3 cellular contexts compared by ENCODE assay signal in the genomic region with DNA sequence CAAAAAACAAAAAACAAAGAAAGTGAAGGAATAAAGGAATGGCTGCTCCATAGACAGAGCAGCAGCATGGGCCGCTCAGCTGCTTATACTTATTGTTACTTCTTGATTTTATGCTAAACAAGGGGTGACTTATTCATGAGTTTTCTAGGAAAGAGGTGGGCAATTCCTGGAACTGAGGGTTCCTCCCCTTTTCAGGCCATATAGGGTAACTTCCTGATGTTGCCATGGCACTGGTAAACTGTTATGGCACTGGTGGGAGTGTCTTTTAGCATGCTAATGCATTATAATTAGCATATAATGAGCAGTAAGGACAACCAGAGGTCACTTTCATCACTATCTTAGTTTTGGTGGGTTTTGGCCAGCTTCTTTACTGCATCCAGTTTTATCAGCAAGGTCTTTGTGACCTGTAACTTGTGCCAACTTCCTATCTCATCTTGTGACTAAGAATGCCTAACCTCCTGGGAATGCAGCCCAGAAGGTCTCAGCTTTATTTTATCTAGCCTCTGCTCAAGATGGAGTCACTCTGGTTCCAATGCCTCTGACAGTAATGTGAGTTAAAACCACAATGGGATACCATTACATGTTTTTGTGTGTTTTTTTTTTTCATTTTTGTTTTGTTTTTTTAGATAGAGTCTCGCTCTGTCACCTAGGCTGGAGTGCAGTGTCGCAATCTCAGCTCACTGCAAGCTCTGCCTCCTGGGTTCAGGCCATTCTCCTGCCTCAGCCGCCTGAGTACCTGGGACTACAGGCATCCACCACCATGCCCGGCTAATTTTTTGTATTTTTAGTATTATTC.
A peak's percentile ranks its signal among the peaks of the same experiment; 100 is the strongest.
TF ChIP-seq lines count a peak whose summit lies in the region.

No MANE protein-coding gene starts in this region.

TF ChIP-seq in IMR-90, 13 proteins besides CTCF, POLR2A, EP300 and RAD21:
- TF ChIP-seq BHLHE40 (IDR thresholded peaks at IDR 0.05; ENCODE audit: low read depth, low read length) = 0 out of 2 replicates have a peak, but pooled peaks have one; percentile 12
- TF ChIP-seq CEBPB (IDR thresholded peaks at IDR 0.05; ENCODE audit: low read depth, low read length) = peak; percentile 86

TF ChIP-seq in WTC11, 78 proteins besides CTCF, POLR2A, EP300 and RAD21:
- TF ChIP-seq, protein P1, sequence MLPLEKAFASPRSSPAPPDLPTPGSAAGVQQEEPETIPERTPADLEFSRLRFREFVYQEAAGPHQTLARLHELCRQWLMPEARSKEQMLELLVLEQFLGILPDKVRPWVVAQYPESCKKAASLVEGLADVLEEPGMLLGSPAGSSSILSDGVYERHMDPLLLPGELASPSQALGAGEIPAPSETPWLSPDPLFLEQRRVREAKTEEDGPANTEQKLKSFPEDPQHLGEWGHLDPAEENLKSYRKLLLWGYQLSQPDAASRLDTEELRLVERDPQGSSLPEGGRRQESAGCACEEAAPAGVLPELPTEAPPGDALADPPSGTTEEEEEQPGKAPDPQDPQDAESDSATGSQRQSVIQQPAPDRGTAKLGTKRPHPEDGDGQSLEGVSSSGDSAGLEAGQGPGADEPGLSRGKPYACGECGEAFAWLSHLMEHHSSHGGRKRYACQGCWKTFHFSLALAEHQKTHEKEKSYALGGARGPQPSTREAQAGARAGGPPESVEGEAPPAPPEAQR (CRISPR knock-in tag; IDR thresholded peaks at IDR 0.05) = 0 out of 2 replicates have a peak, but pooled peaks have one; percentile 9
- TF ChIP-seq, protein P2, sequence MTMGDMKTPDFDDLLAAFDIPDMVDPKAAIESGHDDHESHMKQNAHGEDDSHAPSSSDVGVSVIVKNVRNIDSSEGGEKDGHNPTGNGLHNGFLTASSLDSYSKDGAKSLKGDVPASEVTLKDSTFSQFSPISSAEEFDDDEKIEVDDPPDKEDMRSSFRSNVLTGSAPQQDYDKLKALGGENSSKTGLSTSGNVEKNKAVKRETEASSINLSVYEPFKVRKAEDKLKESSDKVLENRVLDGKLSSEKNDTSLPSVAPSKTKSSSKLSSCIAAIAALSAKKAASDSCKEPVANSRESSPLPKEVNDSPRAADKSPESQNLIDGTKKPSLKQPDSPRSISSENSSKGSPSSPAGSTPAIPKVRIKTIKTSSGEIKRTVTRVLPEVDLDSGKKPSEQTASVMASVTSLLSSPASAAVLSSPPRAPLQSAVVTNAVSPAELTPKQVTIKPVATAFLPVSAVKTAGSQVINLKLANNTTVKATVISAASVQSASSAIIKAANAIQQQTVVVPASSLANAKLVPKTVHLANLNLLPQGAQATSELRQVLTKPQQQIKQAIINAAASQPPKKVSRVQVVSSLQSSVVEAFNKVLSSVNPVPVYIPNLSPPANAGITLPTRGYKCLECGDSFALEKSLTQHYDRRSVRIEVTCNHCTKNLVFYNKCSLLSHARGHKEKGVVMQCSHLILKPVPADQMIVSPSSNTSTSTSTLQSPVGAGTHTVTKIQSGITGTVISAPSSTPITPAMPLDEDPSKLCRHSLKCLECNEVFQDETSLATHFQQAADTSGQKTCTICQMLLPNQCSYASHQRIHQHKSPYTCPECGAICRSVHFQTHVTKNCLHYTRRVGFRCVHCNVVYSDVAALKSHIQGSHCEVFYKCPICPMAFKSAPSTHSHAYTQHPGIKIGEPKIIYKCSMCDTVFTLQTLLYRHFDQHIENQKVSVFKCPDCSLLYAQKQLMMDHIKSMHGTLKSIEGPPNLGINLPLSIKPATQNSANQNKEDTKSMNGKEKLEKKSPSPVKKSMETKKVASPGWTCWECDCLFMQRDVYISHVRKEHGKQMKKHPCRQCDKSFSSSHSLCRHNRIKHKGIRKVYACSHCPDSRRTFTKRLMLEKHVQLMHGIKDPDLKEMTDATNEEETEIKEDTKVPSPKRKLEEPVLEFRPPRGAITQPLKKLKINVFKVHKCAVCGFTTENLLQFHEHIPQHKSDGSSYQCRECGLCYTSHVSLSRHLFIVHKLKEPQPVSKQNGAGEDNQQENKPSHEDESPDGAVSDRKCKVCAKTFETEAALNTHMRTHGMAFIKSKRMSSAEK (CRISPR knock-in tag; IDR thresholded peaks at IDR 0.05; ENCODE audit: borderline replicate concordance) = peak; percentile 32; the same call in 1 of the 2 replicates
- peak; percentile 67; the same call in 1 of the 2 replicates for TF ChIP-seq ZNF396 (CRISPR knock-in tag; IDR thresholded peaks at IDR 0.05; ENCODE audit: borderline replicate concordance)

TF ChIP-seq in H1, 55 proteins besides CTCF, POLR2A, EP300 and RAD21:
- peak; percentile 84 for TF ChIP-seq SRF (IDR thresholded peaks at IDR 0.05; ENCODE audit: low read depth, low read length)
- 0 out of 2 replicates have a peak, but pooled peaks have one; percentile 15 for TF ChIP-seq CEBPB (IDR thresholded peaks at IDR 0.05; ENCODE audit: low read depth, low read length)
TF ChIP-seq in H1: peak in this region for 2; not testable (repeated sequence) for 53.
